8 cellular contexts compared by ENCODE assay signal in genomic region chr9:91948423-91949292, GRCh38.
DNase-seq lines count a peak whose midpoint lies in the region; ATAC-seq and TF ChIP-seq lines count a peak whose summit lies in the region.

No MANE protein-coding gene starts in this region.

- in situ Hi-C loops in astrocyte of the spinal cord (cut with HindIII; ENCODE audit: low sequenced_read_pairs), result no loop called here

- ATAC-seq in HG03135 (IDR thresholded peaks at IDR 0.05; ENCODE audit: unreplicated experiment) (no peak), GM21367 (IDR thresholded peaks at IDR 0.05; ENCODE audit: unreplicated experiment) (no peak)

- peaks cover 4% of the 10 kb centered on the region for H3K9me3 ChIP-seq in iPS-18c (ENCODE audit: control insufficient read depth, insufficient read depth, low read length)

- DNase-seq in ELR (ENCODE audit: low read depth) (peak; percentile 62), NCI-H2227 treated with DMSO at 0.1 percent for 48 hours (lab: John Stamatoyannopoulos, UW) (peak; percentile 15), astrocyte of the spinal cord (ENCODE audit: low read depth, low spot score) (no peak), T-helper 9 cell (no peak)
- DNase-seq in stimulated activated CD4-positive, alpha-beta T cell treated with anti-CD3 and anti-CD28 coated beads, Interleukin-4, amount 100 ng/mL, for 24 hours, result peak; percentile 8

- peak; percentile 17 for TF ChIP-seq CTCF in astrocyte of the spinal cord (IDR thresholded peaks at IDR 0.05; ENCODE audit: low read depth, low read length)

- H3K4me3 ChIP-seq in astrocyte of the spinal cord (ENCODE audit: low read depth, low read length), result peak overlapping the region; percentile 48
- peak overlapping the region; percentile 87 for H3K4me3 ChIP-seq in iPS-18c (ENCODE audit: insufficient read depth, low read depth, low read length)

Comparison
In these comparisons a context has a peak if more than half of its experiments do, and no peak if none do; other contexts are left out.
1. DNase-seq: peak in ELR (single experiment), NCI-H2227 treated with DMSO at 0.1 percent for 48 hours (single experiment) and stimulated activated CD4-positive, alpha-beta T cell treated with anti-CD3 and anti-CD28 coated beads, Interleukin-4, amount 100 ng/mL, for 24 hours (single experiment); none in astrocyte of the spinal cord (single experiment) and T-helper 9 cell (single experiment).